Comparison of ENCODE assay signal across 6 cellular contexts in the genomic region with DNA sequence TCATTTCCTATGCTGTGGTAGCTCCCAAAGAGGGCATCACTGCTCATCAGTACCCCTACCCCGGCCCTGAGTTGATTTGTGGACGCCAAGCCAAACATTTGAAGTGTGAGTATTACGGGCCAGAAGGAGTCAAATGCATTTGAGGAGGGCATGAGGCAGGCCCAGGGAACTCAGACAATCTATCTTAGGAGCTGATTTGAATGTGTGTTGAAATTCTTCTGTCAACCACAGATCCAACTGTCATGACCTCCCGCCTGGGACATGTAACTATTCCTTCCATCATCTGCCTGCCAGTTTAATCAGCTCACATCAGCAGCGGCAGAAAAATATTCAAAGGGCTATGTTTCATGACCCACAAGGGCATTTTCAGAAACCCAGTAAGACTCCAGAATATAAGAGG.
DNase-seq lines count a peak whose midpoint lies in the region; ATAC-seq and TF ChIP-seq lines count a peak whose summit lies in the region.
"Not testable (repeated sequence)": the region's sequence is repeated elsewhere in the genome, so short reads cannot be mapped to it uniquely, and the experiment has no call there.

No MANE protein-coding gene starts in this region.

- H3K36me3 ChIP-seq in right lobe of liver; psoas muscle (ENCODE audit: insufficient read depth in 1 of 2, low read depth in 1 of 2): not testable (repeated sequence)

- ATAC-seq in left cardiac atrium, result peak; percentile 74 to 80
- ATAC-seq in right cardiac atrium, result peak; percentile 76 to 78
- peak; percentile 79 for ATAC-seq in left lobe of liver
- peak; percentile 40 to 80 (median 60) for ATAC-seq in right lobe of liver
- peak; percentile 34 to 94 (median 58) for ATAC-seq in psoas muscle
- ATAC-seq in sciatic nerve, result peak; percentile 46

- 71% methylated on average over 4 of the region's 5 CpGs for WGBS in right cardiac atrium
- WGBS in right lobe of liver (ENCODE audit: insufficient coverage, low coverage, low lambda C conversion rate, missing lambda C conversion rate), result 0% methylated on average over 1 of the region's 5 CpGs
- 55 to 83% (median 57%) methylated on average over 4 of the region's 5 CpGs for WGBS in psoas muscle, 3 donors

- H3K4me3 ChIP-seq in right cardiac atrium (ENCODE audit: low read length); right lobe of liver; psoas muscle: not testable (repeated sequence)

- not testable (repeated sequence) for H3K4me1 ChIP-seq in right cardiac atrium (ENCODE audit: control insufficient read depth, insufficient read depth, low read length); right lobe of liver; psoas muscle

- intact Hi-C loops in left cardiac atrium (cut with DNase I); right cardiac atrium (cut with DNase I); right lobe of liver (cut with DNase I); psoas muscle (cut with DNase I); sciatic nerve (cut with DNase I): not testable (repeated sequence)

- H3K27ac ChIP-seq in right cardiac atrium (ENCODE audit: low read length); right lobe of liver; psoas muscle: not testable (repeated sequence)

- not testable (repeated sequence) for H3K27me3 ChIP-seq in right cardiac atrium (ENCODE audit: control insufficient read depth, insufficient read depth); right lobe of liver; psoas muscle (ENCODE audit: insufficient read depth in 3 of 3, low read length in 2 of 3)

- not testable (repeated sequence) for TF ChIP-seq CTCF in right lobe of liver (IDR thresholded peaks at IDR 0.05); psoas muscle (IDR thresholded peaks at IDR 0.05)

- not testable (repeated sequence) for H3K9me3 ChIP-seq in right cardiac atrium (ENCODE audit: control insufficient read depth, low read length); right lobe of liver; psoas muscle

- TF ChIP-seq POLR2A in right lobe of liver (IDR thresholded peaks at IDR 0.05), result not testable (repeated sequence)

- not testable (repeated sequence) for DNase-seq in left cardiac atrium; right cardiac atrium; left lobe of liver (ENCODE audit: low spot score); right lobe of liver; psoas muscle; sciatic nerve (ENCODE audit: low spot score)
